In genomic region chr22:24806663-24807001, GRCh38 we compare ENCODE assay signal across 9 cellular contexts. TPM values are rescaled to one million over a fixed set of nuclear protein-coding genes. Genes with fewer than 3 reads are reported as not detected.
A peak's percentile ranks its signal among the peaks of the same experiment; 100 is the strongest.
DNase-seq lines count a peak whose midpoint lies in the region; ATAC-seq lines count a peak whose summit lies in the region.
"Had no signal": no experiment of that assay in that cellular context is flagged by ENCODE, and none has a peak within 500 bp of the region (broad histone marks: within the 10 kb centered on the region; RNA-seq: fewer than 3 reads in every experiment).

No MANE protein-coding gene starts in this region.

- H3K9me3 ChIP-seq in stomach smooth muscle (ENCODE audit: control insufficient read depth in 2 of 2, low read length in 2 of 2) = no peaks in the 10 kb centered on the region

- H3K4me3 ChIP-seq in stomach smooth muscle (ENCODE audit: low read length in 2 of 2) = peak overlapping the region; percentile 40 to 80

- no peaks in the 10 kb centered on the region for H3K27me3 ChIP-seq in stomach smooth muscle (ENCODE audit: control insufficient read depth in 1 of 2, insufficient read depth in 2 of 2, low read length in 2 of 2)

- peaks cover 15% of the 10 kb centered on the region for H3K4me1 Mint-ChIP-seq in T-helper 1 cell treated with Interleukin-12 subunit alpha and Interleukin-12 subunit beta and Interleukin-4 antibody, amounts not matched to agents 30 μg/mL and 1 μg/mL, for 36 hours (ENCODE audit: low read depth)
- H3K4me1 Mint-ChIP-seq in activated T-helper 17 cell treated with anti-CD3 and anti-CD28 coated beads, Interleukin-2, amount 50 U/mL, for 72 hours = peaks cover 26% of the 10 kb centered on the region

- DNase-seq in T-helper 1 cell = no peak
- DNase-seq in left kidney (ENCODE audit: low read depth, low spot score) = peak; percentile 34
- no peak for DNase-seq in ureter (ENCODE audit: low spot score)

- no peak overlapping the region for H3K27ac Mint-ChIP-seq in T-helper 1 cell treated with Interleukin-12 subunit alpha and Interleukin-12 subunit beta and Interleukin-4 antibody, amounts not matched to agents 30 μg/mL and 1 μg/mL, for 36 hours
- no peak overlapping the region for H3K27ac Mint-ChIP-seq in activated T-helper 17 cell treated with anti-CD3 and anti-CD28 coated beads, Interleukin-2, amount 50 U/mL, for 72 hours

- no peaks in the 10 kb centered on the region for H3K36me3 ChIP-seq in stomach smooth muscle (ENCODE audit: control insufficient read depth in 2 of 2, insufficient read depth in 2 of 2, low read length in 2 of 2)

- peak overlapping the region; percentile 64 for H3K27ac ChIP-seq in stomach smooth muscle (ENCODE audit: low read length)

- peaks cover 13% of the 10 kb centered on the region for H3K27me3 Mint-ChIP-seq in T-helper 1 cell treated with Interleukin-12 subunit alpha and Interleukin-12 subunit beta and Interleukin-4 antibody, amounts not matched to agents 30 μg/mL and 1 μg/mL, for 36 hours (ENCODE audit: low read depth)
- H3K27me3 Mint-ChIP-seq in activated T-helper 17 cell treated with anti-CD3 and anti-CD28 coated beads, Interleukin-2, amount 50 U/mL, for 72 hours = no peaks in the 10 kb centered on the region

- H3K9ac ChIP-seq in stomach smooth muscle (ENCODE audit: low read length in 2 of 2) = peak overlapping the region; percentile 39 to 60

- H3K4me3 Mint-ChIP-seq in T-helper 1 cell treated with Interleukin-12 subunit alpha and Interleukin-12 subunit beta and Interleukin-4 antibody, amounts not matched to agents 30 μg/mL and 1 μg/mL, for 36 hours = peak overlapping the region; percentile 18
- peak overlapping the region; percentile 33 for H3K4me3 Mint-ChIP-seq in activated T-helper 17 cell treated with anti-CD3 and anti-CD28 coated beads, Interleukin-2, amount 50 U/mL, for 72 hours

- H3K36me3 Mint-ChIP-seq in T-helper 1 cell treated with Interleukin-12 subunit alpha and Interleukin-12 subunit beta and Interleukin-4 antibody, amounts not matched to agents 30 μg/mL and 1 μg/mL, for 36 hours (ENCODE audit: low read depth) = no peaks in the 10 kb centered on the region
- H3K36me3 Mint-ChIP-seq in activated T-helper 17 cell treated with anti-CD3 and anti-CD28 coated beads, Interleukin-2, amount 50 U/mL, for 72 hours (ENCODE audit: low read depth) = no peaks in the 10 kb centered on the region

- ATAC-seq in activated T-helper 17 cell treated with anti-CD3 and anti-CD28 coated beads, Interleukin-2, amount 50 U/mL, for 72 hours (replicated peaks) = no peak
- ATAC-seq in HG03139 (IDR thresholded peaks at IDR 0.05; ENCODE audit: unreplicated experiment) (no peak), GM21423 (IDR thresholded peaks at IDR 0.05; ENCODE audit: unreplicated experiment) (no peak)

- no peaks in the 10 kb centered on the region for H3K9me3 Mint-ChIP-seq in T-helper 1 cell treated with Interleukin-12 subunit alpha and Interleukin-12 subunit beta and Interleukin-4 antibody, amounts not matched to agents 30 μg/mL and 1 μg/mL, for 36 hours
- no peaks in the 10 kb centered on the region for H3K9me3 Mint-ChIP-seq in activated T-helper 17 cell treated with anti-CD3 and anti-CD28 coated beads, Interleukin-2, amount 50 U/mL, for 72 hours

- H3K4me1 ChIP-seq in stomach smooth muscle (ENCODE audit: control insufficient read depth, insufficient read depth, low read length) = peaks cover 51% of the 10 kb centered on the region

RNA-seq across cellular contexts. Expression of gene SGSM1, which starts 0.6 kb away (rescaled TPM):
- total RNA-seq in activated T-helper 17 cell treated with anti-CD3 and anti-CD28 coated beads, Interleukin-2, amount 50 U/mL, for 72 hours = 1 to 10 TPM in 1 of 2 donors, under 1 TPM in 1; 0.52 to 1.3 TPM
- 10.6 TPM for total RNA-seq in ureter
- total RNA-seq: fibroblast of villous mesenchyme had no signal

RNA-seq across cellular contexts. Expression of gene PIWIL3, which starts 32.1 kb away (rescaled TPM):
- total RNA-seq in activated T-helper 17 cell treated with anti-CD3 and anti-CD28 coated beads, Interleukin-2, amount 50 U/mL, for 72 hours = not detected
- total RNA-seq in ureter = not detected
- total RNA-seq: fibroblast of villous mesenchyme had no signal
